ENCODE assay signal across 1 cellular context in the genomic region with DNA sequence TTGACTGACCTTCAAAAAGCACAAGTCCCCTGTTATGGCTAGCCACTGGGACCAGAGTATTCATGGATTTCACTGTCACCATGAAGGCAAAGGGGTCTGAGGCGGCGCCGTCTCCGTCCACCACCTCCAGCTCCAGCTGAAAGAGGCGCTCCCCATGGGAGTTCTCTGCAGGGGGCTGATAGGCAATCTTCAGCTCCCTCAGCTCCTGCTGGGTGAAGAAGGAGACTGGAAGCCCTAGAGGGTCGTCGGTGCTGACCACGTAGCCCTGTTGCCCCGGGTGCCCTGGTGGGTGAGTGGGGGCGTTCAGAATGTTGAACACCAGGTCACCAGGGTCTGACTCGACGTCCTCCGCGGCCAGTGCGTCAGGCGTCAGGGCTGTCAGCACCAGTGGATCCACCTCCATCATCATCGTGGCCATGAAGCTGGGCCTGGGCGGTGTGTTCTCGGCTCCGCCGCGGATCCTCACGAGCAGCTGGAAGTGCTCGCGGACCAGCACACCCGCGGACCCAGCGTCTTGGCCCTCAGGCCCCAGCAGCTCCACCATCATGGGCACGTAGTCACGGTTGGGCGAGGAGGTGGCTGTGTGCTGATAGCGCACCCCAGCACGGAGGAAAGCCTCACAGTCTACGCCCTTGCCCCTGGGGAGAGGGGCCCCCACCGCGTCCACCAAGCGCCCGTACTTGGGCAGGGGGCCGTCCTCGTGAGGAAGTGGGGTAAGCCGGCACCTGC.
TF ChIP-seq lines count a peak whose summit lies in the region.

No MANE protein-coding gene starts in this region.

TF ChIP-seq in HepG2, 621 proteins besides CTCF, POLR2A, EP300 and RAD21:
- no peak for TF ChIP-seq ATF1 (CRISPR knock-in tag; IDR thresholded peaks at IDR 0.05)
- TF ChIP-seq ZBTB42 (CRISPR knock-in tag; IDR thresholded peaks at IDR 0.05), result no peak
- TF ChIP-seq, protein P1, sequence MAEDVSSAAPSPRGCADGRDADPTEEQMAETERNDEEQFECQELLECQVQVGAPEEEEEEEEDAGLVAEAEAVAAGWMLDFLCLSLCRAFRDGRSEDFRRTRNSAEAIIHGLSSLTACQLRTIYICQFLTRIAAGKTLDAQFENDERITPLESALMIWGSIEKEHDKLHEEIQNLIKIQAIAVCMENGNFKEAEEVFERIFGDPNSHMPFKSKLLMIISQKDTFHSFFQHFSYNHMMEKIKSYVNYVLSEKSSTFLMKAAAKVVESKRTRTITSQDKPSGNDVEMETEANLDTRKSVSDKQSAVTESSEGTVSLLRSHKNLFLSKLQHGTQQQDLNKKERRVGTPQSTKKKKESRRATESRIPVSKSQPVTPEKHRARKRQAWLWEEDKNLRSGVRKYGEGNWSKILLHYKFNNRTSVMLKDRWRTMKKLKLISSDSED (CRISPR knock-in tag; IDR thresholded peaks at IDR 0.05), result no peak
- TF ChIP-seq PITX1 (CRISPR knock-in tag; IDR thresholded peaks at IDR 0.05), result no peak
- TF ChIP-seq, protein P2, sequence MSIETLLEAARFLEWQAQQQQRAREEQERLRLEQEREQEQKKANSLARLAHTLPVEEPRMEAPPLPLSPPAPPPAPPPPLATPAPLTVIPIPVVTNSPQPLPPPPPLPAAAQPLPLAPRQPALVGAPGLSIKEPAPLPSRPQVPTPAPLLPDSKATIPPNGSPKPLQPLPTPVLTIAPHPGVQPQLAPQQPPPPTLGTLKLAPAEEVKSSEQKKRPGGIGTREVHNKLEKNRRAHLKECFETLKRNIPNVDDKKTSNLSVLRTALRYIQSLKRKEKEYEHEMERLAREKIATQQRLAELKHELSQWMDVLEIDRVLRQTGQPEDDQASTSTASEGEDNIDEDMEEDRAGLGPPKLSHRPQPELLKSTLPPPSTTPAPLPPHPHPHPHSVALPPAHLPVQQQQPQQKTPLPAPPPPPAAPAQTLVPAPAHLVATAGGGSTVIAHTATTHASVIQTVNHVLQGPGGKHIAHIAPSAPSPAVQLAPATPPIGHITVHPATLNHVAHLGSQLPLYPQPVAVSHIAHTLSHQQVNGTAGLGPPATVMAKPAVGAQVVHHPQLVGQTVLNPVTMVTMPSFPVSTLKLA (IDR thresholded peaks at IDR 0.05), result no peak
- TF ChIP-seq TOE1 (CRISPR knock-in tag; IDR thresholded peaks at IDR 0.05), result no peak
TF ChIP-seq in HepG2: peak in this region for 0.
